ENCODE assay signal across 25 cellular contexts in genomic region chrX:148416142-148416541, GRCh38.
DNase-seq lines count a peak whose midpoint lies in the region; ATAC-seq and TF ChIP-seq lines count a peak whose summit lies in the region.
"Had no signal": no experiment of that assay in that cellular context is flagged by ENCODE, and none has a peak within 500 bp of the region (broad histone marks: within the 10 kb centered on the region; RNA-seq: fewer than 3 reads in every experiment).

No MANE protein-coding gene starts in this region.

- H3K79me2 ChIP-seq in OCI-LY3 (ENCODE audit: low read length): no peaks in the 10 kb centered on the region
- H3K79me2 ChIP-seq: hepatocyte had no signal

- ATAC-seq in GM18868 (IDR thresholded peaks at IDR 0.05; ENCODE audit: unreplicated experiment) (peak; percentile 55), HG03432 (IDR thresholded peaks at IDR 0.05; ENCODE audit: unreplicated experiment) (peak; percentile 47), HG03565 (IDR thresholded peaks at IDR 0.05; ENCODE audit: unreplicated experiment) (no peak)
- ATAC-seq: CD8-positive, alpha-beta T cell; esophagus mucosa; left lobe of liver; right lobe of liver; WTC11 had no signal

- H3K36me3 ChIP-seq in OCI-LY3 (replicated peaks; ENCODE audit: low read depth, low read length): no peaks in the 10 kb centered on the region
- no peaks in the 10 kb centered on the region for H3K36me3 ChIP-seq in stomach
- H3K36me3 ChIP-seq: right lobe of liver had no signal

- H3K27me3 ChIP-seq in OCI-LY3 (ENCODE audit: low read depth, low read length): no peaks in the 10 kb centered on the region
- H3K27me3 ChIP-seq in stomach: no peaks in the 10 kb centered on the region
- H3K27me3 ChIP-seq: hepatocyte, right lobe of liver had no signal

- DNase-seq in pons (ENCODE audit: low spot score) (peak; percentile 21), stomach (no peak)
- no peak for DNase-seq in effector CD4-positive, alpha-beta T cell
- DNase-seq: activated CD4-positive, alpha-beta T cell treated with anti-CD3 and anti-CD28 coated beads, Interleukin-2, amount 50 U/mL, for 48 hours; activated CD8-positive, alpha-beta memory T cell treated with anti-CD3 and anti-CD28 coated beads, Interleukin-2, amount 50 U/mL, for 48 hours; activated naive CD8-positive, alpha-beta T cell treated with anti-CD3 and anti-CD28 coated beads, Interleukin-2, amount 10 ng/mL, durations not matched to agents 7 days and 5 days; CD8-positive, alpha-beta T cell; foreskin melanocyte; GDM1; immature natural killer cell; NCI-H1105 treated with DMSO at 0.1 percent for 48 hours; NCI-H2081; NCI-H446; posterior cingulate gyrus; right lobe of liver; SK-N-SH had no signal

- no peak for TF ChIP-seq EP300 in stomach (IDR thresholded peaks at IDR 0.05)

- TF ChIP-seq CTCF in OCI-LY3 (IDR thresholded peaks at IDR 0.05; ENCODE audit: low read depth, low read length): no peak
- TF ChIP-seq CTCF in stomach (IDR thresholded peaks at IDR 0.05): no peak

- no peak overlapping the region for H3K27ac ChIP-seq in OCI-LY3 (ENCODE audit: low read length)
- no peak overlapping the region for H3K27ac ChIP-seq in stomach
- H3K27ac ChIP-seq: GM23248, hepatocyte, right lobe of liver had no signal

- no peaks in the 10 kb centered on the region for H3K9me3 ChIP-seq in OCI-LY3 (ENCODE audit: insufficient read depth, low read length)
- no peaks in the 10 kb centered on the region for H3K9me3 ChIP-seq in stomach
- H3K9me3 ChIP-seq: right lobe of liver, SK-N-SH had no signal

- no peak for TF ChIP-seq POLR2A in stomach (IDR thresholded peaks at IDR 0.05)

- intact Hi-C loops in stomach (cut with DNase I; ENCODE audit: low total_unique reads): no loop called here

- H3K9ac ChIP-seq in OCI-LY3 (ENCODE audit: low read length): no peak overlapping the region
- H3K9ac ChIP-seq: GM23248, SK-N-SH had no signal

- H3K4me1 ChIP-seq in OCI-LY3 (ENCODE audit: low read length) (peaks cover 29% of the 10 kb centered on the region), stomach (no peaks in the 10 kb centered on the region)
- H3K4me1 ChIP-seq: right lobe of liver had no signal

- H3K4me3 ChIP-seq in OCI-LY3 (ENCODE audit: low read length) (no peak overlapping the region), stomach (no peak overlapping the region)
- H3K4me3 ChIP-seq: GM23248, hepatocyte, right lobe of liver had no signal

- peak overlapping the region; percentile 34 for H3K4me2 ChIP-seq in OCI-LY3 (ENCODE audit: low read length)
- H3K4me2 ChIP-seq: hepatocyte, SK-N-SH had no signal

- WGBS in stomach, 5 donors: 81 to 87% (median 84%) methylated on average over 2 of the region's 2 CpGs

- no peaks in the 10 kb centered on the region for H4K20me1 ChIP-seq in OCI-LY3 (ENCODE audit: insufficient read depth, low read length)

- no peak overlapping the region for H2AFZ ChIP-seq in OCI-LY3 (ENCODE audit: low read depth, low read length)
- H2AFZ ChIP-seq: GM23248, hepatocyte had no signal
